1 cellular context compared by ENCODE assay signal in genomic region chr14:99601301-99601945, GRCh38.
TF ChIP-seq lines count a peak whose summit lies in the region.

No MANE protein-coding gene starts in this region.

TF ChIP-seq in HepG2, 621 proteins besides CTCF, POLR2A, EP300 and RAD21 (continued from another document and continues in another):
- TF ChIP-seq, protein P1, sequence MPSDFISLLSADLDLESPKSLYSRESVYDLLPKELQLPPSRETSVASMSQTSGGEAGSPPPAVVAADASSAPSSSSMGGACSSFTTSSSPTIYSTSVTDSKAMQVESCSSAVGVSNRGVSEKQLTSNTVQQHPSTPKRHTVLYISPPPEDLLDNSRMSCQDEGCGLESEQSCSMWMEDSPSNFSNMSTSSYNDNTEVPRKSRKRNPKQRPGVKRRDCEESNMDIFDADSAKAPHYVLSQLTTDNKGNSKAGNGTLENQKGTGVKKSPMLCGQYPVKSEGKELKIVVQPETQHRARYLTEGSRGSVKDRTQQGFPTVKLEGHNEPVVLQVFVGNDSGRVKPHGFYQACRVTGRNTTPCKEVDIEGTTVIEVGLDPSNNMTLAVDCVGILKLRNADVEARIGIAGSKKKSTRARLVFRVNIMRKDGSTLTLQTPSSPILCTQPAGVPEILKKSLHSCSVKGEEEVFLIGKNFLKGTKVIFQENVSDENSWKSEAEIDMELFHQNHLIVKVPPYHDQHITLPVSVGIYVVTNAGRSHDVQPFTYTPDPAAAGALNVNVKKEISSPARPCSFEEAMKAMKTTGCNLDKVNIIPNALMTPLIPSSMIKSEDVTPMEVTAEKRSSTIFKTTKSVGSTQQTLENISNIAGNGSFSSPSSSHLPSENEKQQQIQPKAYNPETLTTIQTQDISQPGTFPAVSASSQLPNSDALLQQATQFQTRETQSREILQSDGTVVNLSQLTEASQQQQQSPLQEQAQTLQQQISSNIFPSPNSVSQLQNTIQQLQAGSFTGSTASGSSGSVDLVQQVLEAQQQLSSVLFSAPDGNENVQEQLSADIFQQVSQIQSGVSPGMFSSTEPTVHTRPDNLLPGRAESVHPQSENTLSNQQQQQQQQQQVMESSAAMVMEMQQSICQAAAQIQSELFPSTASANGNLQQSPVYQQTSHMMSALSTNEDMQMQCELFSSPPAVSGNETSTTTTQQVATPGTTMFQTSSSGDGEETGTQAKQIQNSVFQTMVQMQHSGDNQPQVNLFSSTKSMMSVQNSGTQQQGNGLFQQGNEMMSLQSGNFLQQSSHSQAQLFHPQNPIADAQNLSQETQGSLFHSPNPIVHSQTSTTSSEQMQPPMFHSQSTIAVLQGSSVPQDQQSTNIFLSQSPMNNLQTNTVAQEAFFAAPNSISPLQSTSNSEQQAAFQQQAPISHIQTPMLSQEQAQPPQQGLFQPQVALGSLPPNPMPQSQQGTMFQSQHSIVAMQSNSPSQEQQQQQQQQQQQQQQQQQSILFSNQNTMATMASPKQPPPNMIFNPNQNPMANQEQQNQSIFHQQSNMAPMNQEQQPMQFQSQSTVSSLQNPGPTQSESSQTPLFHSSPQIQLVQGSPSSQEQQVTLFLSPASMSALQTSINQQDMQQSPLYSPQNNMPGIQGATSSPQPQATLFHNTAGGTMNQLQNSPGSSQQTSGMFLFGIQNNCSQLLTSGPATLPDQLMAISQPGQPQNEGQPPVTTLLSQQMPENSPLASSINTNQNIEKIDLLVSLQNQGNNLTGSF (CRISPR knock-in tag; IDR thresholded peaks at IDR 0.05), result no peak
- no peak for TF ChIP-seq ZNF225 (CRISPR knock-in tag; IDR thresholded peaks at IDR 0.05)
- TF ChIP-seq ZNF101 (CRISPR knock-in tag; IDR thresholded peaks at IDR 0.05; ENCODE audit: borderline replicate concordance, low read depth), result no peak
- TF ChIP-seq, protein P2, sequence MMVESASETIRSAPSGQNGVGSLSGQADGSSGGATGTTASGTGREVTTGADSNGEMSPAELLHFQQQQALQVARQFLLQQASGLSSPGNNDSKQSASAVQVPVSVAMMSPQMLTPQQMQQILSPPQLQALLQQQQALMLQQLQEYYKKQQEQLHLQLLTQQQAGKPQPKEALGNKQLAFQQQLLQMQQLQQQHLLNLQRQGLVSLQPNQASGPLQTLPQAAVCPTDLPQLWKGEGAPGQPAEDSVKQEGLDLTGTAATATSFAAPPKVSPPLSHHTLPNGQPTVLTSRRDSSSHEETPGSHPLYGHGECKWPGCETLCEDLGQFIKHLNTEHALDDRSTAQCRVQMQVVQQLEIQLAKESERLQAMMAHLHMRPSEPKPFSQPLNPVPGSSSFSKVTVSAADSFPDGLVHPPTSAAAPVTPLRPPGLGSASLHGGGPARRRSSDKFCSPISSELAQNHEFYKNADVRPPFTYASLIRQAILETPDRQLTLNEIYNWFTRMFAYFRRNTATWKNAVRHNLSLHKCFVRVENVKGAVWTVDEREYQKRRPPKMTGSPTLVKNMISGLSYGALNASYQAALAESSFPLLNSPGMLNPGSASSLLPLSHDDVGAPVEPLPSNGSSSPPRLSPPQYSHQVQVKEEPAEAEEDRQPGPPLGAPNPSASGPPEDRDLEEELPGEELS (CRISPR knock-in tag; IDR thresholded peaks at IDR 0.05), result no peak
- no peak for TF ChIP-seq ZNF292 (CRISPR knock-in tag; IDR thresholded peaks at IDR 0.05; ENCODE audit: borderline replicate concordance, low read depth)
- TF ChIP-seq ZNF331 (CRISPR knock-in tag; IDR thresholded peaks at IDR 0.05), result no peak
- TF ChIP-seq FOSL1 (CRISPR knock-in tag; IDR thresholded peaks at IDR 0.05; ENCODE audit: borderline replicate concordance), result no peak
- TF ChIP-seq MATR3 (CRISPR knock-in tag; IDR thresholded peaks at IDR 0.05), result no peak
- TF ChIP-seq ZNF839 (CRISPR knock-in tag; IDR thresholded peaks at IDR 0.05; ENCODE audit: borderline replicate concordance), result no peak
- TF ChIP-seq FOXC1 (CRISPR knock-in tag; IDR thresholded peaks at IDR 0.05; ENCODE audit: borderline replicate concordance), result no peak
- TF ChIP-seq JUN (CRISPR knock-in tag; IDR thresholded peaks at IDR 0.05), result no peak
- no peak for TF ChIP-seq ETV6 (CRISPR knock-in tag; conservative IDR thresholded peaks at IDR 0.05)
- TF ChIP-seq MED13 (CRISPR knock-in tag; IDR thresholded peaks at IDR 0.05), result no peak
- no peak for TF ChIP-seq ZNF891 (CRISPR knock-in tag; IDR thresholded peaks at IDR 0.05)
- TF ChIP-seq ZNF138 (CRISPR knock-in tag; IDR thresholded peaks at IDR 0.05; ENCODE audit: low read depth), result no peak
- TF ChIP-seq SYNCRIP (IDR thresholded peaks at IDR 0.05; ENCODE audit: insufficient read depth, low read depth, low read length), result no peak
- no peak for TF ChIP-seq SIN3A (IDR thresholded peaks at IDR 0.05; ENCODE audit: borderline replicate concordance, low read depth, low read length)
- TF ChIP-seq BCL3 (CRISPR knock-in tag; IDR thresholded peaks at IDR 0.05), result no peak
- TF ChIP-seq ZFAT (CRISPR knock-in tag; conservative IDR thresholded peaks at IDR 0.05), result no peak
- no peak for TF ChIP-seq ZNF644 (CRISPR knock-in tag; IDR thresholded peaks at IDR 0.05; ENCODE audit: low read depth)
- no peak for TF ChIP-seq KLF15 (CRISPR knock-in tag; IDR thresholded peaks at IDR 0.05; ENCODE audit: borderline replicate concordance)
- no peak for TF ChIP-seq TBP (CRISPR knock-in tag; IDR thresholded peaks at IDR 0.05)
- TF ChIP-seq GTF2F1 (IDR thresholded peaks at IDR 0.05; ENCODE audit: low read length), result no peak
- no peak for TF ChIP-seq KDM3A (CRISPR knock-in tag; IDR thresholded peaks at IDR 0.05; ENCODE audit: low read depth)
- TF ChIP-seq GTF3A (CRISPR knock-in tag; conservative IDR thresholded peaks at IDR 0.05), result no peak
- TF ChIP-seq ZNF407 (CRISPR knock-in tag; IDR thresholded peaks at IDR 0.05; ENCODE audit: not compliant biosample characterization), result no peak
- no peak for TF ChIP-seq ZNF383 (CRISPR knock-in tag; IDR thresholded peaks at IDR 0.05; ENCODE audit: borderline replicate concordance)
- peak; percentile 43; the same call in 1 of the 2 replicates for TF ChIP-seq MYC (CRISPR knock-in tag; IDR thresholded peaks at IDR 0.05; ENCODE audit: borderline replicate concordance)
- no peak for TF ChIP-seq ZNF224 (CRISPR knock-in tag; IDR thresholded peaks at IDR 0.05)
- no peak for TF ChIP-seq RELA (CRISPR knock-in tag; IDR thresholded peaks at IDR 0.05)
- TF ChIP-seq, protein P3, sequence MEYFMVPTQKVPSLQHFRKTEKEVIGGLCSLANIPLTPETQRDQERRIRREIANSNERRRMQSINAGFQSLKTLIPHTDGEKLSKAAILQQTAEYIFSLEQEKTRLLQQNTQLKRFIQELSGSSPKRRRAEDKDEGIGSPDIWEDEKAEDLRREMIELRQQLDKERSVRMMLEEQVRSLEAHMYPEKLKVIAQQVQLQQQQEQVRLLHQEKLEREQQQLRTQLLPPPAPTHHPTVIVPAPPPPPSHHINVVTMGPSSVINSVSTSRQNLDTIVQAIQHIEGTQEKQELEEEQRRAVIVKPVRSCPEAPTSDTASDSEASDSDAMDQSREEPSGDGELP (IDR thresholded peaks at IDR 0.05; ENCODE audit: borderline replicate concordance, low read depth), result no peak
- no peak for TF ChIP-seq EZH2 (conservative IDR thresholded peaks at IDR 0.05; ENCODE audit: low read depth, low read length)
- TF ChIP-seq PHF20 (CRISPR knock-in tag; IDR thresholded peaks at IDR 0.05), result no peak
- TF ChIP-seq NRL (CRISPR knock-in tag; IDR thresholded peaks at IDR 0.05; ENCODE audit: borderline replicate concordance), result no peak
- 0 out of 2 replicates have a peak, but pooled peaks have one; percentile 22 for TF ChIP-seq NFE2L2 (IDR thresholded peaks at IDR 0.05; ENCODE audit: low read length)
- TF ChIP-seq ZNF30 (CRISPR knock-in tag; IDR thresholded peaks at IDR 0.05), result no peak
- TF ChIP-seq EEA1 (CRISPR knock-in tag; IDR thresholded peaks at IDR 0.05; ENCODE audit: borderline replicate concordance), result no peak
- peak; percentile 37; the same call in 1 of the 2 replicates for TF ChIP-seq ZC3H13 (CRISPR knock-in tag; IDR thresholded peaks at IDR 0.05)
- TF ChIP-seq, protein P4, sequence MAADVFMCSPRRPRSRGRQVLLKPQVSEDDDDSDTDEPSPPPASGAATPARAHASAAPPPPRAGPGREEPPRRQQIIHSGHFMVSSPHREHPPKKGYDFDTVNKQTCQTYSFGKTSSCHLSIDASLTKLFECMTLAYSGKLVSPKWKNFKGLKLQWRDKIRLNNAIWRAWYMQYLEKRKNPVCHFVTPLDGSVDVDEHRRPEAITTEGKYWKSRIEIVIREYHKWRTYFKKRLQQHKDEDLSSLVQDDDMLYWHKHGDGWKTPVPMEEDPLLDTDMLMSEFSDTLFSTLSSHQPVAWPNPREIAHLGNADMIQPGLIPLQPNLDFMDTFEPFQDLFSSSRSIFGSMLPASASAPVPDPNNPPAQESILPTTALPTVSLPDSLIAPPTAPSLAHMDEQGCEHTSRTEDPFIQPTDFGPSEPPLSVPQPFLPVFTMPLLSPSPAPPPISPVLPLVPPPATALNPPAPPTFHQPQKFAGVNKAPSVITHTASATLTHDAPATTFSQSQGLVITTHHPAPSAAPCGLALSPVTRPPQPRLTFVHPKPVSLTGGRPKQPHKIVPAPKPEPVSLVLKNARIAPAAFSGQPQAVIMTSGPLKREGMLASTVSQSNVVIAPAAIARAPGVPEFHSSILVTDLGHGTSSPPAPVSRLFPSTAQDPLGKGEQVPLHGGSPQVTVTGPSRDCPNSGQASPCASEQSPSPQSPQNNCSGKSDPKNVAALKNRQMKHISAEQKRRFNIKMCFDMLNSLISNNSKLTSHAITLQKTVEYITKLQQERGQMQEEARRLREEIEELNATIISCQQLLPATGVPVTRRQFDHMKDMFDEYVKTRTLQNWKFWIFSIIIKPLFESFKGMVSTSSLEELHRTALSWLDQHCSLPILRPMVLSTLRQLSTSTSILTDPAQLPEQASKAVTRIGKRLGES (CRISPR knock-in tag; IDR thresholded peaks at IDR 0.05; ENCODE audit: borderline replicate concordance), result no peak
- TF ChIP-seq FOXO4 (CRISPR knock-in tag; conservative IDR thresholded peaks at IDR 0.05), result no peak
- TF ChIP-seq HOXD1 (CRISPR knock-in tag; IDR thresholded peaks at IDR 0.05), result no peak
